In the genomic region with DNA sequence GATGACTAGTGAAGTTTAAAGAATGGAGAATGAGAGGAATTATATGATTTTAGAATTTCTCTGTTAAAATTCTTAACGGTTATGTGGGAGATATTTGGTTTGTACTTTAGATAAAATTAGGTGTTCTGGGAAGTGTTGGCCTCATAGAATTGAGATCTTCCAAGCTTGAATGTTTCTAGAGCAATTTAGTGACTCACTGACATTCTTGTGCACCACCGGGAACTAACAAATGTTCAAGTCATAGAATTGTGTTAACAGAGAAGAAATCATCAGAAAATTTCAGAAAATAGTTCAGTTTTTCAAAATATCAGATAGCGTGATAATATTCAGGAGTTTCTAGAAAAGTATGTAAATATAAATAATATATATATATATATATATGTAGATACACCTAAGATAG, we compare ENCODE assay signal across 26 cellular contexts.
DNase-seq lines count a peak whose midpoint lies in the region; ATAC-seq and TF ChIP-seq lines count a peak whose summit lies in the region.
"Had no signal": no experiment of that assay in that cellular context is flagged by ENCODE, and none has a peak within 500 bp of the region (broad histone marks: within the 10 kb centered on the region; RNA-seq: fewer than 3 reads in every experiment).

No MANE protein-coding gene starts in this region.

- intact Hi-C loops in heart right ventricle (cut with DNase I), result loop anchor here in 1 of 10 donors (5.0 kb wide), 1 partner anchor 496 kb away; no protein-coding TSS in a partner anchor

- POLR2A ChIA-PET in HEK293T (lab: Yijun Ruan, JAX), result no interaction called here

- H3K4me3 ChIP-seq in epithelial cell of proximal tubule (ENCODE audit: low read depth, low read length) (no peak overlapping the region), heart right ventricle (no peak overlapping the region)
- H3K4me3 ChIP-seq: esophagus muscularis mucosa, Peyer's patch, sigmoid colon, testis had no signal

- no peak for ATAC-seq in heart right ventricle
- ATAC-seq: stimulated activated memory B cell treated with anti-CD40 and anti-IgM and Interleukin-4, amounts not matched to agents 10 μg/mL and 1 μg/mL and 100 μg/mL, for 72 hours had no signal

- WGBS in heart right ventricle, 2 donors, result 76 to 80% methylated on average over 3 of the region's 3 CpGs

- no peaks in the 10 kb centered on the region for H3K4me1 ChIP-seq in heart right ventricle
- H3K4me1 ChIP-seq: esophagus muscularis mucosa, Peyer's patch, sigmoid colon, testis had no signal

- no peaks in the 10 kb centered on the region for H3K36me3 ChIP-seq in heart right ventricle
- H3K36me3 ChIP-seq: esophagus muscularis mucosa, Peyer's patch, sigmoid colon had no signal

- CTCF ChIA-PET in HEK293T (lab: Yijun Ruan, JAX), result no interaction called here

- H3K27me3 ChIP-seq in heart right ventricle, result no peaks in the 10 kb centered on the region
- H3K27me3 ChIP-seq: esophagus muscularis mucosa, Peyer's patch, sigmoid colon, testis had no signal

- H3K9me3 ChIP-seq in heart right ventricle, result no peaks in the 10 kb centered on the region
- H3K9me3 ChIP-seq: esophagus muscularis mucosa, Peyer's patch, sigmoid colon, testis had no signal

- no peak overlapping the region for H3K27ac ChIP-seq in heart right ventricle
- H3K27ac ChIP-seq: esophagus muscularis mucosa, Peyer's patch, sigmoid colon, testis had no signal

- TF ChIP-seq CTCF in epithelial cell of proximal tubule (conservative IDR thresholded peaks at IDR 0.05; ENCODE audit: low read depth, low read length) (no peak), heart right ventricle (IDR thresholded peaks at IDR 0.05) (no peak)

- peak; percentile 34 for DNase-seq in AG08395 (ENCODE audit: low spot score)
- DNase-seq in NCI-H226, result peak; percentile 8
- DNase-seq in epithelial cell of proximal tubule (ENCODE audit: low read depth), result peak; percentile 42
- peak; percentile 50 for DNase-seq in kidney tubule cell (ENCODE audit: low spot score)
- no peak for DNase-seq in GDM1 (lab: John Stamatoyannopoulos, UW)
- DNase-seq in HEK293T (ENCODE audit: extremely low spot score), result no peak
- no peak for DNase-seq in DMS79 (lab: John Stamatoyannopoulos, UW)
- DNase-seq in heart right ventricle, result no peak
- DNase-seq: activated B cell treated with CpG ODN at 0.5 μM for 24 hours; activated CD4-positive, alpha-beta memory T cell treated with anti-CD3 and anti-CD28 coated beads, Interleukin-2, amount 10 ng/mL, durations not matched to agents 7 days and 5 days; amniotic stem cell; CD4-positive, alpha-beta memory T cell; cerebellar nuclear complex; effector CD4-positive, alpha-beta T cell; hippocampal formation; Kasumi-1; mammary epithelial cell; NCI-H1092 treated with DMSO at 0.1 percent for 48 hours; NCI-H2029 treated with DMSO at 0.1 percent for 48 hours; NCI-H446 treated with DMSO at 0.1 percent for 48 hours; NK-92 treated with Interleukin-12 subunit alpha and Interleukin-12 subunit beta, amount 100 ng/mL, for 24 hours; Peyer's patch; sigmoid colon; testis had no signal

TF ChIP-seq in HEK293T, 16 proteins besides CTCF, POLR2A, EP300 and RAD21:
- TF ChIP-seq ZNF384 (IDR thresholded peaks at IDR 0.05) (no peak), BHLHE40 (IDR thresholded peaks at IDR 0.05; ENCODE audit: borderline replicate concordance) (no peak), FOXM1 (IDR thresholded peaks at IDR 0.05; ENCODE audit: borderline replicate concordance) (no peak)

Comparison
In these comparisons a context has a peak if more than half of its experiments do, and no peak if none do; other contexts are left out.
1. DNase-seq: peak in AG08395 (single experiment), NCI-H226 (single experiment), epithelial cell of proximal tubule (single experiment) and kidney tubule cell (single experiment); none in GDM1 (single experiment), HEK293T (single experiment), DMS79 (single experiment) and heart right ventricle (0 of 2).